Comparison of ENCODE assay signal across 1 cellular context in the genomic region with DNA sequence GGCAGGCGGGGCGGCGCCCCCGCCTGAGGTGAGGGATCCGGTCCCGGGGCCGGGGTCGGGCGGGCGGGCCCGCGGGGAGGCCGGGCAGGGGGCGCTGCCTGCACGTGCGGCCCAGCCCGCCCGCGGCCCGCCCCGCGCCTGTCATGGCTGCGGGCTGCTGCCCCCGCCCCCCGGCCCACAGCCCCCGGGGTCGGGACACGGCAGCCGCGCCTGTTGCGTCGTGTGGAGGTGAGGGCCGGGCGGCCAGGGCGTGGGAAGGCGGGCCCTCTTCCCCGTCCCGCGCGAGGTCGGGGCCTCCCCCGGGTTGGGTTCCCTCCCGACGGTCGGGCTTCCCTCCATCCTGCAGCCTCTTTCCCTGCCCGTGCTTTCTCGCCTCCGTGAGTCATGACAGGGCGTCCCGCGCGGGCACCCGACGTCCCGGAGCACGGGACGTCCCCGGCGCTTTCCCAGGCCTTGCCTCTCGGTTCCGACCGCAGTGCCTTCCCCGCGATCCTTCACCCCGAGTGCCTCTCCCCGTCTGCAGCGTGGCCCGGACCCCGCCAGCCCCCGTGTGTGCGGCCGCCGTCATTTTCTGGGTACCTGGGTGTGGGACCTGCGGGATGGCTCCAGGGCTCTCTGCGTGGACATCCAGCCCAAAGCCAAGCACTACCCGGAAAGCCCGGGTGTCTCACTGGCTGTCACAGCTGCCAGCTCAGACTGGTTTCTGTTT.
TF ChIP-seq lines count a peak whose summit lies in the region.

No MANE protein-coding gene starts in this region.

TF ChIP-seq in K562, 482 proteins besides CTCF, POLR2A, EP300 and RAD21 (continued from another document):
- TF ChIP-seq DIDO1 (tag; IDR thresholded peaks at IDR 0.05; ENCODE audit: low read depth) (no peak), TAF9B (IDR thresholded peaks at IDR 0.05; ENCODE audit: partially characterized antibody) (no peak), ZNF431 (CRISPR knock-in tag; IDR thresholded peaks at IDR 0.05) (no peak), E2F3 (CRISPR knock-in tag; IDR thresholded peaks at IDR 0.05) (no peak), ZNF444 (CRISPR knock-in tag; IDR thresholded peaks at IDR 0.05) (no peak), ZNF77 (CRISPR knock-in tag; IDR thresholded peaks at IDR 0.05) (no peak), ETS2 (tag; IDR thresholded peaks at IDR 0.05; ENCODE audit: borderline replicate concordance, poor library complexity, severe bottlenecking) (no peak), ZNF311 (CRISPR knock-in tag; IDR thresholded peaks at IDR 0.05) (no peak), CHD1 (IDR thresholded peaks at IDR 0.05; ENCODE audit: low read length) (peak; percentile 81), NCOA6 (IDR thresholded peaks at IDR 0.05) (no peak; the same call in 1 of the 2 replicates), XRCC5 (IDR thresholded peaks at IDR 0.05; ENCODE audit: low read depth, low read length) (no peak), GABPB1 (CRISPR knock-in tag; IDR thresholded peaks at IDR 0.05) (no peak), ILF3 (IDR thresholded peaks at IDR 0.05; ENCODE audit: borderline replicate concordance) (no peak), SIN3B (IDR thresholded peaks at IDR 0.05; ENCODE audit: low read depth) (no peak), ZNF696 (CRISPR knock-in tag; conservative IDR thresholded peaks at IDR 0.05) (no peak), MED1 (CRISPR knock-in tag; IDR thresholded peaks at IDR 0.05; ENCODE audit: borderline replicate concordance) (no peak), HNRNPH1 (optimal IDR thresholded peaks at IDR 0.05; ENCODE audit: low read depth, low read length) (no peak), ZZZ3 (IDR thresholded peaks at IDR 0.05) (no peak), POLR2B (IDR thresholded peaks at IDR 0.05; ENCODE audit: low read depth, partially characterized antibody) (peak; percentile 19), ZNF212 (CRISPR knock-in tag; IDR thresholded peaks at IDR 0.05) (no peak), ZBED1 (IDR thresholded peaks at IDR 0.05) (no peak), HOXB6 (CRISPR knock-in tag; IDR thresholded peaks at IDR 0.05; ENCODE audit: borderline replicate concordance) (no peak), TRIM28 (IDR thresholded peaks at IDR 0.05) (no peak), DMBX1 (CRISPR knock-in tag; IDR thresholded peaks at IDR 0.05; ENCODE audit: borderline replicate concordance) (no peak), CAMTA2 (CRISPR knock-in tag; conservative IDR thresholded peaks at IDR 0.05) (no peak), U2AF1 (optimal IDR thresholded peaks at IDR 0.05; ENCODE audit: low read depth, low read length) (peak; percentile 47), SAFB (IDR thresholded peaks at IDR 0.05; ENCODE audit: borderline replicate concordance, low read depth, low read length) (peak; percentile 72), EHMT2 (IDR thresholded peaks at IDR 0.05) (no peak)
- TF ChIP-seq, protein P1, sequence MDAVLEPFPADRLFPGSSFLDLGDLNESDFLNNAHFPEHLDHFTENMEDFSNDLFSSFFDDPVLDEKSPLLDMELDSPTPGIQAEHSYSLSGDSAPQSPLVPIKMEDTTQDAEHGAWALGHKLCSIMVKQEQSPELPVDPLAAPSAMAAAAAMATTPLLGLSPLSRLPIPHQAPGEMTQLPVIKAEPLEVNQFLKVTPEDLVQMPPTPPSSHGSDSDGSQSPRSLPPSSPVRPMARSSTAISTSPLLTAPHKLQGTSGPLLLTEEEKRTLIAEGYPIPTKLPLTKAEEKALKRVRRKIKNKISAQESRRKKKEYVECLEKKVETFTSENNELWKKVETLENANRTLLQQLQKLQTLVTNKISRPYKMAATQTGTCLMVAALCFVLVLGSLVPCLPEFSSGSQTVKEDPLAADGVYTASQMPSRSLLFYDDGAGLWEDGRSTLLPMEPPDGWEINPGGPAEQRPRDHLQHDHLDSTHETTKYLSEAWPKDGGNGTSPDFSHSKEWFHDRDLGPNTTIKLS (IDR thresholded peaks at IDR 0.05; ENCODE audit: borderline replicate concordance, low read depth) = no peak
- TF ChIP-seq, protein P2, sequence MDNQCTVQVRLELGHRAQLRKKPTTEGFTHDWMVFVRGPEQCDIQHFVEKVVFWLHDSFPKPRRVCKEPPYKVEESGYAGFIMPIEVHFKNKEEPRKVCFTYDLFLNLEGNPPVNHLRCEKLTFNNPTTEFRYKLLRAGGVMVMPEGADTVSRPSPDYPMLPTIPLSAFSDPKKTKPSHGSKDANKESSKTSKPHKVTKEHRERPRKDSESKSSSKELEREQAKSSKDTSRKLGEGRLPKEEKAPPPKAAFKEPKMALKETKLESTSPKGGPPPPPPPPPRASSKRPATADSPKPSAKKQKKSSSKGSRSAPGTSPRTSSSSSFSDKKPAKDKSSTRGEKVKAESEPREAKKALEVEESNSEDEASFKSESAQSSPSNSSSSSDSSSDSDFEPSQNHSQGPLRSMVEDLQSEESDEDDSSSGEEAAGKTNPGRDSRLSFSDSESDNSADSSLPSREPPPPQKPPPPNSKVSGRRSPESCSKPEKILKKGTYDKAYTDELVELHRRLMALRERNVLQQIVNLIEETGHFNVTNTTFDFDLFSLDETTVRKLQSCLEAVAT (IDR thresholded peaks at IDR 0.05) = peak in 1 of 2 experiments; percentile 49; a peak in 1 of 4 replicates
- TF ChIP-seq, protein P3, sequence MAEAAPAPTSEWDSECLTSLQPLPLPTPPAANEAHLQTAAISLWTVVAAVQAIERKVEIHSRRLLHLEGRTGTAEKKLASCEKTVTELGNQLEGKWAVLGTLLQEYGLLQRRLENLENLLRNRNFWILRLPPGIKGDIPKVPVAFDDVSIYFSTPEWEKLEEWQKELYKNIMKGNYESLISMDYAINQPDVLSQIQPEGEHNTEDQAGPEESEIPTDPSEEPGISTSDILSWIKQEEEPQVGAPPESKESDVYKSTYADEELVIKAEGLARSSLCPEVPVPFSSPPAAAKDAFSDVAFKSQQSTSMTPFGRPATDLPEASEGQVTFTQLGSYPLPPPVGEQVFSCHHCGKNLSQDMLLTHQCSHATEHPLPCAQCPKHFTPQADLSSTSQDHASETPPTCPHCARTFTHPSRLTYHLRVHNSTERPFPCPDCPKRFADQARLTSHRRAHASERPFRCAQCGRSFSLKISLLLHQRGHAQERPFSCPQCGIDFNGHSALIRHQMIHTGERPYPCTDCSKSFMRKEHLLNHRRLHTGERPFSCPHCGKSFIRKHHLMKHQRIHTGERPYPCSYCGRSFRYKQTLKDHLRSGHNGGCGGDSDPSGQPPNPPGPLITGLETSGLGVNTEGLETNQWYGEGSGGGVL (CRISPR knock-in tag; IDR thresholded peaks at IDR 0.05) = no peak
- TF ChIP-seq, protein P4, sequence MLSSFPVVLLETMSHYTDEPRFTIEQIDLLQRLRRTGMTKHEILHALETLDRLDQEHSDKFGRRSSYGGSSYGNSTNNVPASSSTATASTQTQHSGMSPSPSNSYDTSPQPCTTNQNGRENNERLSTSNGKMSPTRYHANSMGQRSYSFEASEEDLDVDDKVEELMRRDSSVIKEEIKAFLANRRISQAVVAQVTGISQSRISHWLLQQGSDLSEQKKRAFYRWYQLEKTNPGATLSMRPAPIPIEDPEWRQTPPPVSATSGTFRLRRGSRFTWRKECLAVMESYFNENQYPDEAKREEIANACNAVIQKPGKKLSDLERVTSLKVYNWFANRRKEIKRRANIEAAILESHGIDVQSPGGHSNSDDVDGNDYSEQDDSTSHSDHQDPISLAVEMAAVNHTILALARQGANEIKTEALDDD (IDR thresholded peaks at IDR 0.05) = no peak
- TF ChIP-seq, protein P5, sequence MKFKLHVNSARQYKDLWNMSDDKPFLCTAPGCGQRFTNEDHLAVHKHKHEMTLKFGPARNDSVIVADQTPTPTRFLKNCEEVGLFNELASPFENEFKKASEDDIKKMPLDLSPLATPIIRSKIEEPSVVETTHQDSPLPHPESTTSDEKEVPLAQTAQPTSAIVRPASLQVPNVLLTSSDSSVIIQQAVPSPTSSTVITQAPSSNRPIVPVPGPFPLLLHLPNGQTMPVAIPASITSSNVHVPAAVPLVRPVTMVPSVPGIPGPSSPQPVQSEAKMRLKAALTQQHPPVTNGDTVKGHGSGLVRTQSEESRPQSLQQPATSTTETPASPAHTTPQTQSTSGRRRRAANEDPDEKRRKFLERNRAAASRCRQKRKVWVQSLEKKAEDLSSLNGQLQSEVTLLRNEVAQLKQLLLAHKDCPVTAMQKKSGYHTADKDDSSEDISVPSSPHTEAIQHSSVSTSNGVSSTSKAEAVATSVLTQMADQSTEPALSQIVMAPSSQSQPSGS (CRISPR knock-in tag; IDR thresholded peaks at IDR 0.05) = no peak
- TF ChIP-seq, protein P6, sequence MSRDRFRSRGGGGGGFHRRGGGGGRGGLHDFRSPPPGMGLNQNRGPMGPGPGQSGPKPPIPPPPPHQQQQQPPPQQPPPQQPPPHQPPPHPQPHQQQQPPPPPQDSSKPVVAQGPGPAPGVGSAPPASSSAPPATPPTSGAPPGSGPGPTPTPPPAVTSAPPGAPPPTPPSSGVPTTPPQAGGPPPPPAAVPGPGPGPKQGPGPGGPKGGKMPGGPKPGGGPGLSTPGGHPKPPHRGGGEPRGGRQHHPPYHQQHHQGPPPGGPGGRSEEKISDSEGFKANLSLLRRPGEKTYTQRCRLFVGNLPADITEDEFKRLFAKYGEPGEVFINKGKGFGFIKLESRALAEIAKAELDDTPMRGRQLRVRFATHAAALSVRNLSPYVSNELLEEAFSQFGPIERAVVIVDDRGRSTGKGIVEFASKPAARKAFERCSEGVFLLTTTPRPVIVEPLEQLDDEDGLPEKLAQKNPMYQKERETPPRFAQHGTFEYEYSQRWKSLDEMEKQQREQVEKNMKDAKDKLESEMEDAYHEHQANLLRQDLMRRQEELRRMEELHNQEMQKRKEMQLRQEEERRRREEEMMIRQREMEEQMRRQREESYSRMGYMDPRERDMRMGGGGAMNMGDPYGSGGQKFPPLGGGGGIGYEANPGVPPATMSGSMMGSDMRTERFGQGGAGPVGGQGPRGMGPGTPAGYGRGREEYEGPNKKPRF (IDR thresholded peaks at IDR 0.05; ENCODE audit: low read depth, low read length) = no peak
